25 cellular contexts compared by ENCODE assay signal in the genomic region with DNA sequence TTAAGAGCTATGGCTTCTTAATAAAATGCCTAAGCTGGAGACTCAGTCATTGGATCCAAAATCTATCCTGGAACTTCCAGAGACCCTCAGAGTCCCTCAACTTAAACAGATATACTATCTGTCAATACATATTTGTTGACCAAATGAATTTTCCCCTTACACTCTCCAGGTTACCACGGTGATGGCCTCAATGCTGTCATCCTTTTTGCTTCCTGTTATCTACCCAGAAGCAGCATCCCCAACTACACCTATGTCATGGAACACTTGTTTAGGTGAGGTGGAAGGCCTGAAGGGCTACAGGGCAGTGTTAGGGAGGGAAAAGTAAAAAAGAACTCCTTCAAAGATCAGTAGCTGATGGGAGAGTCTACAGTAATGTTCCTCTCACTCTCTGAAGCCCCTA. TPM values are rescaled to one million over a fixed set of nuclear protein-coding genes. Genes with fewer than 3 reads are reported as not detected.
DNase-seq lines count a peak whose midpoint lies in the region; ATAC-seq, FAIRE-seq and TF ChIP-seq lines count a peak whose summit lies in the region.
"Had no signal": no experiment of that assay in that cellular context is flagged by ENCODE, and none has a peak within 500 bp of the region (broad histone marks: within the 10 kb centered on the region; RNA-seq: fewer than 3 reads in every experiment).

No MANE protein-coding gene starts in this region.

- intact Hi-C loops in activated CD4-positive, alpha-beta memory T cell treated with anti-CD3 and anti-CD28 coated beads for 36 hours (cut with micrococcal nuclease): no loop called here
- intact Hi-C loops in Calu3 (cut with micrococcal nuclease; ENCODE audit: unreplicated experiment): no loop called here

- TF ChIP-seq CTCF in bronchial epithelial cell (IDR thresholded peaks at IDR 0.05; ENCODE audit: insufficient read depth, low read length, severe bottlenecking) (no peak), Calu3 (IDR thresholded peaks at IDR 0.05; ENCODE audit: unreplicated experiment) (no peak)

- peaks cover 19% of the 10 kb centered on the region for H3K4me1 ChIP-seq in CD4-positive, CD25-positive, alpha-beta regulatory T cell (ENCODE audit: control insufficient read depth, insufficient read depth, low read length, poor library complexity, severe bottlenecking)

- no peaks in the 10 kb centered on the region for H3K36me3 Mint-ChIP-seq in activated CD8-positive, alpha-beta memory T cell treated with anti-CD3 and anti-CD28 coated beads, Interleukin-2, amount 10 ng/mL, durations not matched to agents 7 days and 5 days
- H3K36me3 Mint-ChIP-seq in CD4-positive, CD25-positive, alpha-beta regulatory T cell: peaks cover 8% of the 10 kb centered on the region
- no peaks in the 10 kb centered on the region for H3K36me3 Mint-ChIP-seq in activated CD4-positive, alpha-beta memory T cell treated with anti-CD3 and anti-CD28 coated beads for 36 hours
- peaks cover 10% of the 10 kb centered on the region for H3K36me3 Mint-ChIP-seq in Calu3 (ENCODE audit: insufficient read depth, unreplicated experiment)

- no peaks in the 10 kb centered on the region for H3K27me3 Mint-ChIP-seq in activated CD8-positive, alpha-beta memory T cell treated with anti-CD3 and anti-CD28 coated beads, Interleukin-2, amount 10 ng/mL, durations not matched to agents 7 days and 5 days
- H3K27me3 Mint-ChIP-seq in CD4-positive, CD25-positive, alpha-beta regulatory T cell: no peaks in the 10 kb centered on the region
- H3K27me3 Mint-ChIP-seq in activated CD4-positive, alpha-beta memory T cell treated with anti-CD3 and anti-CD28 coated beads for 36 hours: no peaks in the 10 kb centered on the region
- no peaks in the 10 kb centered on the region for H3K27me3 Mint-ChIP-seq in Calu3 (ENCODE audit: unreplicated experiment)

- H3K27ac Mint-ChIP-seq in activated CD8-positive, alpha-beta memory T cell treated with anti-CD3 and anti-CD28 coated beads, Interleukin-2, amount 10 ng/mL, durations not matched to agents 7 days and 5 days: no peak overlapping the region
- peak overlapping the region; percentile 52 to 91 (median 55) for H3K27ac Mint-ChIP-seq in CD4-positive, CD25-positive, alpha-beta regulatory T cell
- no peak overlapping the region for H3K27ac Mint-ChIP-seq in activated CD4-positive, alpha-beta memory T cell treated with anti-CD3 and anti-CD28 coated beads for 36 hours
- H3K27ac Mint-ChIP-seq in Calu3 (ENCODE audit: unreplicated experiment): no peak overlapping the region
- H3K27ac Mint-ChIP-seq: HFFc6 had no signal

- H3K4me3 ChIP-seq in CD4-positive, CD25-positive, alpha-beta regulatory T cell (ENCODE audit: low read depth, low read length): no peak overlapping the region
- H3K4me3 ChIP-seq in bronchial epithelial cell (ENCODE audit: low read depth, low read length): no peak overlapping the region
- H3K4me3 ChIP-seq: GM23248 had no signal

- peak; percentile 50 for DNase-seq in activated CD8-positive, alpha-beta memory T cell treated with anti-CD3 and anti-CD28 coated beads, Interleukin-2, amount 10 ng/mL, durations not matched to agents 7 days and 5 days
- DNase-seq in activated CD8-positive, alpha-beta memory T cell treated with anti-CD3 and anti-CD28 coated beads for 24 hours: no peak
- DNase-seq in CD4-positive, CD25-positive, alpha-beta regulatory T cell: peak in 1 of 3 donors; percentile 33
- peak; percentile 31 for DNase-seq in activated CD4-positive, alpha-beta memory T cell treated with anti-CD3 and anti-CD28 coated beads for 36 hours
- DNase-seq in bronchial epithelial cell (ENCODE audit: low read depth): no peak
- DNase-seq in NCI-H2081 (lab: John Stamatoyannopoulos, UW): no peak
- no peak for DNase-seq in Calu3
- DNase-seq in NCI-H146 (lab: John Stamatoyannopoulos, UW): no peak
- DNase-seq: GM23248; H9; HFFc6; MM.1S; NCI-H1092; NCI-H1436 treated with DMSO at 0.1 percent for 48 hours; NCI-H2029 treated with DMSO at 0.1 percent for 48 hours; NCI-H2171; NCI-H345; NCI-H524; NCI-H774; NK-92 treated with Interleukin-12 subunit alpha and Interleukin-12 subunit beta, amount 100 ng/mL, for 24 hours had no signal

- CTCF ChIA-PET in activated CD8-positive, alpha-beta memory T cell treated with anti-CD3 and anti-CD28 coated beads, Interleukin-2, amount 10 ng/mL, durations not matched to agents 7 days and 5 days (lab: Charles Lee): interaction anchor here (1.0 to 1.5 kb wide), 3 partner anchors 12 to 48 kb away, joined by 3 to 8 read pairs (median 4); no protein-coding TSS in a partner anchor
- CTCF ChIA-PET in activated CD4-positive, alpha-beta memory T cell treated with anti-CD3 and anti-CD28 coated beads for 36 hours (lab: Charles Lee): interaction anchor here (0.6 to 4.2 kb wide), 4 partner anchors 16 to 529 kb away, joined by 3 to 14 read pairs (median 4); a partner anchor contains a TSS
- CTCF ChIA-PET in Calu3 (lab: Charles Lee): interaction anchor here (0.7 to 1.5 kb wide), 2 partner anchors 19 to 376 kb away, joined by 3 to 4 read pairs; no protein-coding TSS in a partner anchor

- H3K9me3 Mint-ChIP-seq in activated CD8-positive, alpha-beta memory T cell treated with anti-CD3 and anti-CD28 coated beads, Interleukin-2, amount 10 ng/mL, durations not matched to agents 7 days and 5 days (ENCODE audit: low read depth): no peaks in the 10 kb centered on the region
- no peaks in the 10 kb centered on the region for H3K9me3 Mint-ChIP-seq in CD4-positive, CD25-positive, alpha-beta regulatory T cell
- no peaks in the 10 kb centered on the region for H3K9me3 Mint-ChIP-seq in activated CD4-positive, alpha-beta memory T cell treated with anti-CD3 and anti-CD28 coated beads for 36 hours
- no peaks in the 10 kb centered on the region for H3K9me3 Mint-ChIP-seq in Calu3 (ENCODE audit: low read depth, unreplicated experiment)
- H3K9me3 Mint-ChIP-seq: H9, HFFc6 had no signal

- H3K4me3 Mint-ChIP-seq in activated CD8-positive, alpha-beta memory T cell treated with anti-CD3 and anti-CD28 coated beads, Interleukin-2, amount 10 ng/mL, durations not matched to agents 7 days and 5 days: no peak overlapping the region
- peak overlapping the region in 2 of 4 donors; percentile 38 to 78 for H3K4me3 Mint-ChIP-seq in CD4-positive, CD25-positive, alpha-beta regulatory T cell
- no peak overlapping the region for H3K4me3 Mint-ChIP-seq in activated CD4-positive, alpha-beta memory T cell treated with anti-CD3 and anti-CD28 coated beads for 36 hours
- H3K4me3 Mint-ChIP-seq in Calu3 (ENCODE audit: low read depth, unreplicated experiment): no peak overlapping the region
- H3K4me3 Mint-ChIP-seq: H9, HFFc6 had no signal

- ATAC-seq in activated CD8-positive, alpha-beta memory T cell treated with anti-CD3 and anti-CD28 coated beads, Interleukin-2, amount 10 ng/mL, durations not matched to agents 7 days and 5 days: no peak
- ATAC-seq in CD4-positive, CD25-positive, alpha-beta regulatory T cell (ENCODE audit: low read depth in 2 of 2): no peak
- ATAC-seq: Panc1 had no signal

- H3K27ac ChIP-seq in CD4-positive, CD25-positive, alpha-beta regulatory T cell (ENCODE audit: insufficient read depth, low read length, poor library complexity, severe bottlenecking): no peak overlapping the region
- H3K27ac ChIP-seq: C4-2B, GM23248 had no signal

- peak; percentile 84 for FAIRE-seq in bronchial epithelial cell (lab: Jason Lieb, UNC)
- FAIRE-seq: A204.1, GM12891 had no signal

- H3K9me3 ChIP-seq in CD4-positive, CD25-positive, alpha-beta regulatory T cell (ENCODE audit: control insufficient read depth in 2 of 2, low read length in 2 of 2): no peaks in the 10 kb centered on the region

- H3K27me3 ChIP-seq in CD4-positive, CD25-positive, alpha-beta regulatory T cell (ENCODE audit: control insufficient read depth, insufficient read depth, low read length): no peaks in the 10 kb centered on the region
- H3K27me3 ChIP-seq in bronchial epithelial cell (ENCODE audit: control insufficient read depth, insufficient read depth, low read length): no peaks in the 10 kb centered on the region

- H3K36me3 ChIP-seq in CD4-positive, CD25-positive, alpha-beta regulatory T cell (ENCODE audit: control insufficient read depth, insufficient read depth, low read length): no peaks in the 10 kb centered on the region
- no peaks in the 10 kb centered on the region for H3K36me3 ChIP-seq in bronchial epithelial cell (ENCODE audit: control insufficient read depth, insufficient read depth, low read length)

- BruUV-seq in Calu3 (replicated peaks; lab: Mats Ljungman, UMichigan): no TSS peak

- POLR2A ChIA-PET in activated CD4-positive, alpha-beta memory T cell treated with anti-CD3 and anti-CD28 coated beads for 36 hours (lab: Charles Lee): interaction anchor here (1.1 to 1.4 kb wide), 2 partner anchors 9 to 17 kb away, joined by 3 read pairs; a partner anchor contains a TSS

- H3K4me1 Mint-ChIP-seq in activated CD8-positive, alpha-beta memory T cell treated with anti-CD3 and anti-CD28 coated beads, Interleukin-2, amount 10 ng/mL, durations not matched to agents 7 days and 5 days: peaks cover 24% of the 10 kb centered on the region
- peaks cover 22 to 48% (median 30%) of the 10 kb centered on the region in 4 donors for H3K4me1 Mint-ChIP-seq in CD4-positive, CD25-positive, alpha-beta regulatory T cell
- H3K4me1 Mint-ChIP-seq in activated CD4-positive, alpha-beta memory T cell treated with anti-CD3 and anti-CD28 coated beads for 36 hours (ENCODE audit: low read depth): peaks cover 29% of the 10 kb centered on the region
- no peaks in the 10 kb centered on the region for H3K4me1 Mint-ChIP-seq in Calu3 (ENCODE audit: low read depth, unreplicated experiment)

RNA-seq across cellular contexts. Expression of a gene that starts 4.4 kb away (rescaled TPM):
- total RNA-seq in activated CD8-positive, alpha-beta memory T cell treated with anti-CD3 and anti-CD28 coated beads, Interleukin-2, amount 10 ng/mL, durations not matched to agents 7 days and 5 days: 1 to 10 TPM; 1.2 to 2.0 TPM
- 0.67 TPM for total RNA-seq in CD4-positive, CD25-positive, alpha-beta regulatory T cell
- polyA plus RNA-seq in CD4-positive, CD25-positive, alpha-beta regulatory T cell: 1 to 10 TPM; 3.5 to 4.8 (median 4.1) TPM
- 1 to 10 TPM; 1.5 to 1.8 TPM for total RNA-seq in activated CD4-positive, alpha-beta memory T cell treated with anti-CD3 and anti-CD28 coated beads for 36 hours
- total RNA-seq in bronchial epithelial cell (0.53 and 0.64 TPM in 2 replicates), Calu3 (2022) (8.5 and 9.5 TPM in 2 replicates)

RNA-seq across cellular contexts. Expression of a gene that starts 6.8 kb away (rescaled TPM):
- total RNA-seq in activated CD8-positive, alpha-beta memory T cell treated with anti-CD3 and anti-CD28 coated beads, Interleukin-2, amount 10 ng/mL, durations not matched to agents 7 days and 5 days: 1 to 10 TPM; 1.0 to 2.0 TPM
- total RNA-seq in CD4-positive, CD25-positive, alpha-beta regulatory T cell: 0.94 TPM
- under 1 TPM; 0.07 to 0.43 (median 0.18) TPM for polyA plus RNA-seq in CD4-positive, CD25-positive, alpha-beta regulatory T cell
- 1 to 10 TPM in 1 of 2 experiments, under 1 TPM in 1; 0.64 to 1.3 TPM for total RNA-seq in activated CD4-positive, alpha-beta memory T cell treated with anti-CD3 and anti-CD28 coated beads for 36 hours
- total RNA-seq in bronchial epithelial cell (4.7 and 68.1 TPM in 2 replicates), Calu3 (2022) (1.2 and 2.4 TPM in 2 replicates)
- total RNA-seq: G401, GM23248 had no signal

RNA-seq across cellular contexts. Expression of a gene that starts 16.3 kb away (rescaled TPM):
- total RNA-seq in activated CD8-positive, alpha-beta memory T cell treated with anti-CD3 and anti-CD28 coated beads, Interleukin-2, amount 10 ng/mL, durations not matched to agents 7 days and 5 days: 100 to 1,000 TPM; 214 to 235 TPM
- 496 TPM for total RNA-seq in CD4-positive, CD25-positive, alpha-beta regulatory T cell
- 100 to 1,000 TPM; 119 to 152 (median 140) TPM for polyA plus RNA-seq in CD4-positive, CD25-positive, alpha-beta regulatory T cell
- total RNA-seq in activated CD4-positive, alpha-beta memory T cell treated with anti-CD3 and anti-CD28 coated beads for 36 hours: 100 to 1,000 TPM; 135 to 136 TPM
- total RNA-seq in bronchial epithelial cell (81.6 and 125 TPM in 2 replicates), Calu3 (2022) (103 and 110 TPM in 2 replicates)

RNA-seq across cellular contexts. Expression of a gene that starts 17.0 kb away (rescaled TPM):
- 1 to 10 TPM; 4.1 to 5.0 TPM for total RNA-seq in activated CD8-positive, alpha-beta memory T cell treated with anti-CD3 and anti-CD28 coated beads, Interleukin-2, amount 10 ng/mL, durations not matched to agents 7 days and 5 days
- 3.9 TPM for total RNA-seq in CD4-positive, CD25-positive, alpha-beta regulatory T cell
- polyA plus RNA-seq in CD4-positive, CD25-positive, alpha-beta regulatory T cell: 1 to 10 TPM; 3.1 to 4.4 (median 4.2) TPM
- total RNA-seq in activated CD4-positive, alpha-beta memory T cell treated with anti-CD3 and anti-CD28 coated beads for 36 hours: 1 to 10 TPM; 1.9 to 2.4 TPM
- 0.79 and 4.4 TPM in 2 replicates for total RNA-seq in bronchial epithelial cell
- total RNA-seq in Calu3 (2022): 1.5 and 2.1 TPM in 2 replicates

RNA-seq across cellular contexts. Expression of a gene that starts 27.4 kb away (rescaled TPM):
- 10 to 100 TPM; 20.0 to 23.9 TPM for total RNA-seq in activated CD8-positive, alpha-beta memory T cell treated with anti-CD3 and anti-CD28 coated beads, Interleukin-2, amount 10 ng/mL, durations not matched to agents 7 days and 5 days
- total RNA-seq in CD4-positive, CD25-positive, alpha-beta regulatory T cell: 26.4 TPM
- 1 to 10 TPM; 5.4 to 8.1 (median 6.0) TPM for polyA plus RNA-seq in CD4-positive, CD25-positive, alpha-beta regulatory T cell
- total RNA-seq in activated CD4-positive, alpha-beta memory T cell treated with anti-CD3 and anti-CD28 coated beads for 36 hours: 10 to 100 TPM; 13.6 to 14.9 TPM
- total RNA-seq in bronchial epithelial cell (10.8 and 19.3 TPM in 2 replicates), Calu3 (2022) (10.9 and 13.6 TPM in 2 replicates)

Comparison
In these comparisons a context has a peak if more than half of its experiments do, and no peak if none do; other contexts are left out.
1. DNase-seq: peak in activated CD8-positive, alpha-beta memory T cell treated with anti-CD3 and anti-CD28 coated beads, Interleukin-2, amount 10 ng/mL, durations not matched to agents 7 days and 5 days (single experiment) and activated CD4-positive, alpha-beta memory T cell treated with anti-CD3 and anti-CD28 coated beads for 36 hours (single experiment); none in activated CD8-positive, alpha-beta memory T cell treated with anti-CD3 and anti-CD28 coated beads for 24 hours (single experiment), bronchial epithelial cell (single experiment), NCI-H2081 (0 of 2), Calu3 (single experiment) and NCI-H146 (single experiment).
2. H3K27ac Mint-ChIP-seq: peak in CD4-positive, CD25-positive, alpha-beta regulatory T cell (3 of 3); none in activated CD8-positive, alpha-beta memory T cell treated with anti-CD3 and anti-CD28 coated beads, Interleukin-2, amount 10 ng/mL, durations not matched to agents 7 days and 5 days (single experiment), activated CD4-positive, alpha-beta memory T cell treated with anti-CD3 and anti-CD28 coated beads for 36 hours (single experiment) and Calu3 (single experiment).